ENCODE assay signal across 28 cellular contexts in genomic region chr6:10957414-10957886, GRCh38.
"Had no signal": no experiment of that assay in that cellular context is flagged by ENCODE, and none has a peak within 500 bp of the region (broad histone marks: within the 10 kb centered on the region; RNA-seq: fewer than 3 reads in every experiment).

No MANE protein-coding gene starts in this region.

- H3K27ac Mint-ChIP-seq: dendritic cell treated with granulocyte-macrophage colony-stimulating factor and Interleukin-4, amounts not matched to agents 40 ng/mL and 50 ng/mL, for 4 days; effector memory CD8-positive, alpha-beta T cell; endodermal cell had no signal

- H3K9me3 ChIP-seq: colonic mucosa, esophagus squamous epithelium, gastrocnemius medialis, gastroesophageal sphincter, heart left ventricle, heart right ventricle had no signal

- FAIRE-seq: colon, endometrium, endothelial cell of umbilical vein, frontal cortex had no signal

- H3K4me1 Mint-ChIP-seq: endodermal cell had no signal

- H3K27ac ChIP-seq: colonic mucosa, coronary artery, dorsolateral prefrontal cortex, epithelial cell of prostate, esophagus squamous epithelium, foreskin keratinocyte, gastrocnemius medialis, gastroesophageal sphincter, heart left ventricle, heart right ventricle had no signal

- H3K4me1 ChIP-seq: colonic mucosa, esophagus squamous epithelium, gastrocnemius medialis, heart right ventricle had no signal

- H3K9me3 Mint-ChIP-seq: effector memory CD8-positive, alpha-beta T cell; endodermal cell had no signal

- H3K4me3 Mint-ChIP-seq: dendritic cell treated with granulocyte-macrophage colony-stimulating factor and Interleukin-4, amounts not matched to agents 40 ng/mL and 50 ng/mL, for 4 days; effector memory CD8-positive, alpha-beta T cell; endodermal cell had no signal

- ATAC-seq: effector memory CD8-positive, alpha-beta T cell; esophagus mucosa; foreskin keratinocyte; gastrocnemius medialis; gastroesophageal sphincter; heart left ventricle; heart right ventricle had no signal

- DNase-seq: colonic mucosa; cortex of kidney; dermis blood vessel endothelial cell; dorsolateral prefrontal cortex; effector CD4-positive, alpha-beta T cell; effector CD8-positive, alpha-beta T cell; effector memory CD4-positive, alpha-beta T cell; effector memory CD8-positive, alpha-beta T cell; endodermal cell; erythroblast; esophagus squamous epithelium; foreskin fibroblast; foreskin keratinocyte; foreskin melanocyte; gastrocnemius medialis; glutamatergic neuron; head of caudate nucleus; heart left ventricle; heart right ventricle had no signal

- H3K27me3 ChIP-seq: colonic mucosa, dorsolateral prefrontal cortex, esophagus squamous epithelium, foreskin keratinocyte, gastrocnemius medialis, gastroesophageal sphincter, heart left ventricle had no signal

- H3K36me3 ChIP-seq: colonic mucosa, esophagus squamous epithelium, gastrocnemius medialis, gastroesophageal sphincter, heart left ventricle, heart right ventricle had no signal

- H3K4me3 ChIP-seq: colonic mucosa, coronary artery, dorsolateral prefrontal cortex, esophagus squamous epithelium, gastrocnemius medialis, gastroesophageal sphincter, heart left ventricle, heart right ventricle had no signal
